In the genomic region with DNA sequence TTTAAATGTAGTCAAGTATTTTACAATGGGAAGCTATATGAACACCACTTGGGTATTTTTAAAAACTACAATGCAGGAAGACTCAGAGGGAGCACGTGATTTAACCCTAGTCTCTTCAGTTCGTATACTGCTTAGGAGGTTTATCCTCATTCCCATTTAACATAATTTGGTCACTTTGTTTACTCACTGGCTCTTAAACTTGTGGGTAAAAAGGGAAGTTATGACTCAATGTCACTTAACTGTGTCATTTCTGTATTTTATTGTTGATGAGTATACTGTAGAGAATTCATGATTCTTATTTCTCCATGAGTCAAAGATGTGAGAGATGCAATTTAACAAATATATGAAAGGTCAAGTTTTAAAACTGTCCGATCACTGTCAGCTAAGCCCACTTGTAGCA, we compare ENCODE assay signal across 9 cellular contexts. TPM values are rescaled to one million over a fixed set of nuclear protein-coding genes. Genes with fewer than 3 reads are reported as not detected.
A peak's percentile ranks its signal among the peaks of the same experiment; 100 is the strongest.
DNase-seq lines count a peak whose midpoint lies in the region; ATAC-seq lines count a peak whose summit lies in the region.
"Had no signal": no experiment of that assay in that cellular context is flagged by ENCODE, and none has a peak within 500 bp of the region (broad histone marks: within the 10 kb centered on the region; RNA-seq: fewer than 3 reads in every experiment).

No MANE protein-coding gene starts in this region.

- DNase-seq in ACHN (peak; percentile 27), M059J (ENCODE audit: low read depth) (peak; percentile 88), RPMI8226 (no peak), NCI-H187 treated with DMSO at 0.1 percent for 48 hours (lab: John Stamatoyannopoulos, UW) (no peak), NCI-H2081 (lab: John Stamatoyannopoulos, UW) (no peak)
- DNase-seq: MG63 had no signal

- ATAC-seq in GM19035 (IDR thresholded peaks at IDR 0.05; ENCODE audit: unreplicated experiment) = peak; percentile 72
- ATAC-seq in esophagus mucosa = peak; percentile 33
- no peak for ATAC-seq in HG03571 (IDR thresholded peaks at IDR 0.05; ENCODE audit: unreplicated experiment)

- in situ Hi-C loops in ACHN (cut with HindIII; ENCODE audit: low pct_ligation_motif_present, low pct_unique_long_range_greater_than_20kb, low sequenced_read_pairs) = no loop called here

RNA-seq across cellular contexts. Expression of gene SLC66A3, which starts 48.2 kb away (rescaled TPM):
- total RNA-seq in M059J (2014; rRNA removed; shearing (Covaris generic)) = 23.3 and 24.1 TPM in 2 replicates
- total RNA-seq in esophagus mucosa = 10.9 TPM

Comparison
In these comparisons a context has a peak if more than half of its experiments do, and no peak if none do; other contexts are left out.
1. DNase-seq: peak in ACHN (single experiment) and M059J (single experiment); none in RPMI8226 (single experiment), NCI-H187 treated with DMSO at 0.1 percent for 48 hours (single experiment) and NCI-H2081 (0 of 2).